ENCODE assay signal across 19 cellular contexts in genomic region chr19:4501691-4502090, GRCh38. TPM values are rescaled to one million over a fixed set of nuclear protein-coding genes. Genes with fewer than 3 reads are reported as not detected.
A peak's percentile ranks its signal among the peaks of the same experiment; 100 is the strongest.
DNase-seq lines count a peak whose midpoint lies in the region; ATAC-seq and TF ChIP-seq lines count a peak whose summit lies in the region.
"Had no signal": no experiment of that assay in that cellular context is flagged by ENCODE, and none has a peak within 500 bp of the region (broad histone marks: within the 10 kb centered on the region; RNA-seq: fewer than 3 reads in every experiment).

No MANE protein-coding gene starts in this region.

- 67% methylated on average over 6 of the region's 25 CpGs; no CpG with 5 or more reads in 1 of the 2 donors for WGBS in gastroesophageal sphincter (ENCODE audit: low coverage in 1 of 2), 2 donors

- no peaks in the 10 kb centered on the region for H3F3A ChIP-seq in PC-3 (ENCODE audit: low read length, unreplicated experiment)

- peaks cover 0 to 55% (median 26%) of the 10 kb centered on the region in 11 experiments; a peak in 18 of 22 replicates for H4K20me1 ChIP-seq in BLaER1 treated with 17β-estradiol and CSF1 and Interleukin-3, amounts not matched to agents 10 nM and 100 nM
- no peaks in the 10 kb centered on the region for H4K20me1 ChIP-seq in PC-3 (ENCODE audit: low read length)

- no TSS peak for BruUV-seq in PC-3 (replicated peaks; lab: Mats Ljungman, UMichigan)

- peaks cover 40 to 58% (median 53%) of the 10 kb centered on the region in 10 experiments for H3K4me1 ChIP-seq in BLaER1 treated with 17β-estradiol and CSF1 and Interleukin-3, amounts not matched to agents 10 nM and 100 nM
- H3K4me1 ChIP-seq in HEK293 (ENCODE audit: control insufficient read depth, insufficient read depth, low read length) (no peaks in the 10 kb centered on the region), gastroesophageal sphincter (peaks cover 0 to 42% (median 0%) of the 10 kb centered on the region in 3 donors), PC-3 (ENCODE audit: insufficient read depth, low read length) (peaks cover 6% of the 10 kb centered on the region)

- no peak for ATAC-seq in gastroesophageal sphincter
- ATAC-seq in sciatic nerve = no peak
- no peak for ATAC-seq in PC-3
- no peak for ATAC-seq in stimulated activated naive CD8-positive, alpha-beta T cell treated with anti-CD3 and anti-CD28 coated beads, Interleukin-15, Interleukin-2, amounts not matched to agents 100 U/mL and 50 U/mL, for 24 hours

- peak overlapping the region in 2 of 11 experiments; percentile 73 to 79; a peak in 4 of 22 replicates for H3K27ac ChIP-seq in BLaER1 treated with 17β-estradiol and CSF1 and Interleukin-3, amounts not matched to agents 10 nM and 100 nM
- H3K27ac ChIP-seq in HEK293 (ENCODE audit: extremely low read depth, low read depth, low read length) (no peak overlapping the region), gastroesophageal sphincter (peak overlapping the region in 3 of 4 donors; percentile 15 to 66 (median 57)), PC-3 (ENCODE audit: low read length) (no peak overlapping the region)

- no peaks in the 10 kb centered on the region for H3K9me3 ChIP-seq in BLaER1 treated with 17β-estradiol and CSF1 and Interleukin-3, amounts not matched to agents 10 nM and 100 nM (replicated peaks in 1 of 11)
- H3K9me3 ChIP-seq in HEK293 (ENCODE audit: control insufficient read depth, insufficient read depth, low read depth, low read length) (no peaks in the 10 kb centered on the region), gastroesophageal sphincter (no peaks in the 10 kb centered on the region), PC-3 (ENCODE audit: low read length) (no peaks in the 10 kb centered on the region)
- H3K9me3 ChIP-seq: SK-N-SH had no signal

- H3K9me2 ChIP-seq in PC-3 (replicated peaks; ENCODE audit: low read length) = no peaks in the 10 kb centered on the region
- H3K9me2 ChIP-seq: SK-N-SH had no signal

- H3K27me3 ChIP-seq in BLaER1 treated with 17β-estradiol and CSF1 and Interleukin-3, amounts not matched to agents 10 nM and 100 nM = no peaks in the 10 kb centered on the region
- H3K27me3 ChIP-seq in gastroesophageal sphincter = no peaks in the 10 kb centered on the region
- H3K27me3 ChIP-seq in PC-3 (ENCODE audit: low read length) = no peaks in the 10 kb centered on the region

- H3K4me2 ChIP-seq in BLaER1 treated with 17β-estradiol and CSF1 and Interleukin-3, amounts not matched to agents 10 nM and 100 nM = peak overlapping the region in 10 of 11 experiments; percentile 54 to 96 (median 90); a peak in 17 of 22 replicates
- no peak overlapping the region for H3K4me2 ChIP-seq in PC-3 (ENCODE audit: low read length)
- H3K4me2 ChIP-seq: SK-N-SH had no signal

- H3K79me2 ChIP-seq in PC-3 (ENCODE audit: low read length) = no peaks in the 10 kb centered on the region

- TF ChIP-seq POLR2A in gastroesophageal sphincter (IDR thresholded peaks at IDR 0.05) = no peak

- CTCF ChIA-PET in HEK293 (lab: Yijun Ruan, JAX) = no interaction called here
- CTCF ChIA-PET in PC-3 (lab: Charles Lee) = no interaction called here

- H3K4me3 ChIP-seq in BLaER1 treated with 17β-estradiol and CSF1 and Interleukin-3, amounts not matched to agents 10 nM and 100 nM = no peak overlapping the region
- no peak overlapping the region for H3K4me3 ChIP-seq in HEK293 (ENCODE audit: low read depth, low read length)
- H3K4me3 ChIP-seq in gastroesophageal sphincter = no peak overlapping the region
- no peak overlapping the region for H3K4me3 ChIP-seq in PC-3 (ENCODE audit: low read length)

- intact Hi-C loops in sciatic nerve (cut with DNase I) = no loop called here
- intact Hi-C loops in PC-3 (cut with micrococcal nuclease) = no loop called here

- TF ChIP-seq CTCF in HEK293 (tag by site-specific recombination; IDR thresholded peaks at IDR 0.05) (no peak), gastroesophageal sphincter (IDR thresholded peaks at IDR 0.05) (no peak), PC-3 (conservative IDR thresholded peaks at IDR 0.05; ENCODE audit: low read depth, low read length) (no peak)

- peak; percentile 51 for DNase-seq in sciatic nerve (ENCODE audit: low spot score)
- DNase-seq in PC-3 = no peak
- DNase-seq in stimulated activated naive CD4-positive, alpha-beta T cell (lab: John Stamatoyannopoulos, UW) = no peak
- no peak for DNase-seq in stimulated activated naive CD8-positive, alpha-beta T cell treated with anti-CD3 and anti-CD28 coated beads, Interleukin-15, Interleukin-2, amounts not matched to agents 100 U/mL and 50 U/mL, for 24 hours
- DNase-seq: C1 segment of cervical spinal cord, HFFc6, KBM-7, NCI-H1092, NCI-H1436, NCI-H187 treated with DMSO at 0.1 percent for 48 hours, NCI-H2107, NCI-H446 treated with DMSO at 0.1 percent for 48 hours, NCI-H526 treated with DMSO at 0.1 percent for 48 hours, OCI-M1, SIG-M5, SK-N-SH had no signal

- H3K9ac ChIP-seq in BLaER1 treated with 17β-estradiol and CSF1 and Interleukin-3, amounts not matched to agents 10 nM and 100 nM = peak overlapping the region in 7 of 11 experiments; percentile 11 to 75 (median 61); a peak in 9 of 22 replicates
- H3K9ac ChIP-seq in PC-3 (ENCODE audit: low read length) = no peak overlapping the region
- H3K9ac ChIP-seq: SK-N-SH had no signal

- H3K36me3 ChIP-seq in BLaER1 treated with 17β-estradiol and CSF1 and Interleukin-3, amounts not matched to agents 10 nM and 100 nM = peaks cover 42 to 77% (median 58%) of the 10 kb centered on the region in 11 experiments
- peaks cover 6 to 83% of the 10 kb centered on the region in 2 experiments; a peak in 2 of 3 replicates for H3K36me3 ChIP-seq in HEK293 (ENCODE audit: control insufficient read depth in 2 of 2, insufficient read depth in 1 of 2, low read length in 2 of 2)
- H3K36me3 ChIP-seq in gastroesophageal sphincter = peaks cover 0 to 100% of the 10 kb centered on the region in 2 donors
- H3K36me3 ChIP-seq in PC-3 (ENCODE audit: low read depth, low read length) = peaks cover 5% of the 10 kb centered on the region; the same call in 1 of the 2 replicates

- no peak overlapping the region for H2AFZ ChIP-seq in PC-3 (ENCODE audit: low read length)

- no peak for TF ChIP-seq EP300 in gastroesophageal sphincter (IDR thresholded peaks at IDR 0.05)

- POLR2A ChIA-PET in HEK293 (lab: Yijun Ruan, JAX) = no interaction called here
- POLR2A ChIA-PET in PC-3 (lab: Charles Lee; ENCODE audit: unreplicated experiment) = no interaction called here

TF ChIP-seq in HEK293, 187 proteins besides CTCF, POLR2A, EP300 and RAD21:
- TF ChIP-seq ZNF184 (tag by site-specific recombination; IDR thresholded peaks at IDR 0.05) (no peak), HIC1 (tag by site-specific recombination; IDR thresholded peaks at IDR 0.05) (peak; percentile 74)
TF ChIP-seq in HEK293: peak in this region for 1.

RNA-seq across cellular contexts. Expression of gene PLIN4, which starts 16.6 kb away (rescaled TPM):
- total RNA-seq in gastroesophageal sphincter (100 to 1,000 TPM in 1 of 4 donors, 10 to 100 TPM in 3; 66.0 to 145 (median 87.5) TPM), sciatic nerve (58.1 TPM), PC-3 (2014; rRNA removed) (9.1 and 9.8 TPM in 2 replicates)
- total RNA-seq: HFFc6 had no signal

RNA-seq across cellular contexts. Expression of gene HDGFL2, which starts 29.6 kb away (rescaled TPM):
- total RNA-seq in gastroesophageal sphincter (10 to 100 TPM; 33.3 to 49.5 (median 36.2) TPM), sciatic nerve (37.7 TPM), PC-3 (2014; rRNA removed) (111 and 165 TPM in 2 replicates)

RNA-seq across cellular contexts. Expression of gene PLIN5, which starts 33.3 kb away (rescaled TPM):
- total RNA-seq in gastroesophageal sphincter (10 to 100 TPM in 2 of 4 donors, 1 to 10 TPM in 1, under 1 TPM in 1; 0.49 to 24.3 (median 11.2) TPM), sciatic nerve (17.1 TPM), PC-3 (2014; rRNA removed) (1.2 and 3.3 TPM in 2 replicates)
- total RNA-seq: HFFc6 had no signal

RNA-seq across cellular contexts. Expression of gene LRG1, which starts 38.1 kb away (rescaled TPM):
- total RNA-seq in gastroesophageal sphincter (1 to 10 TPM in 2 of 4 donors, not detected in 2; 2.1 to 8.5 TPM), sciatic nerve (2.9 TPM), PC-3 (2014; rRNA removed) (0.23 and 0.51 TPM in 2 replicates)
- total RNA-seq: HFFc6 had no signal

RNA-seq across cellular contexts. Expression of gene UBXN6, which starts 44.1 kb away (rescaled TPM):
- total RNA-seq in gastroesophageal sphincter (100 to 1,000 TPM in 1 of 4 donors, 10 to 100 TPM in 3; 62.6 to 130 (median 80.6) TPM), sciatic nerve (107 TPM), PC-3 (2014; rRNA removed) (64.0 and 86.1 TPM in 2 replicates)

Comparison
In these comparisons a context has a peak if more than half of its experiments do, and no peak if none do; other contexts are left out.
1. H3K27ac ChIP-seq: peak in gastroesophageal sphincter (3 of 4); none in HEK293 (single experiment) and PC-3 (single experiment).